ENCODE assay signal across 8 cellular contexts in the genomic region with DNA sequence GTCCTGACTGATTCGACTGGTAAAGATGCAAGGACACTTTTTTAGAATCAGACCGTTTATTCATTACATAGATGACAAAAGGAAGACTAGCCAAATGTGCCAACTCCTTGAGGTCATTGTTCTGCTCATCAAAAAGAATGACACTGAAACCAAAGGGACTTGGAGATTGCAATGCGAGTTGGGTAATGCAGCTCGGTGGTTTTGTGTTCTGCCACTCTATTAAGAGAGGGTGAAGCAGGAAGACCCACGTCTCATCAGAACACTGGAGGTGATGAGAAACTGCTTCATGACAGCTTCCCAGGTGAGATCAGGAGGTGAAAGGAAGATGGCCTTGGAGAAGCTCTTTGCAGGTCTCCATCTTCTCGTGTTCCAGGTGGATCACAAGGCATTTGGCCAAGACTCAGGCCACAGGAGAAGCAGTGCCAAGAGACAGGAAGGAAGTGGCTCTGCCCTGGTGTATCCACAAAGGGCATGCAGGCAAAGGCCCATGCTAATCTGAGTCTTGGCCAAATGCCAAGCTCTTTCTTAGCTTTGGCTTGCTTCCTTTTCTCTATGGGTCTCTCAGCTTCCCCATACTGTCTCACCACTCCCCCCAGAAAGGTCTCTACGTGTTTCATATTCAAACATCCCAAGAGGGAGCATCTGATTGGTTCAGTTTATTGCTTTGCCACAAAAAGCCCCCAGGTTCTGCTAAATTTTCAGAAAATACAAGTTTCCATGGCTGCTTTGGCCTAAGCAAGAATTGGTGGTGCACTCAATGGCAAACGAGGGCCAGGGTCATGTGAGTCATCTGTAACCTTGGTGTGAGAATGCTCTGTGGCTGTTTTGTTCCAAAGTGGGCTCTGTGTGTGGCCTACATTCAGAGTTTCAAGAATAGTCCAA. TPM values are rescaled to one million over a fixed set of nuclear protein-coding genes. Genes with fewer than 3 reads are reported as not detected.
DNase-seq lines count a peak whose midpoint lies in the region; ATAC-seq, FAIRE-seq and TF ChIP-seq lines count a peak whose summit lies in the region.

No MANE protein-coding gene starts in this region.

- peaks cover 6 to 66% (median 38%) of the 10 kb centered on the region in 4 donors for H3K4me1 Mint-ChIP-seq in CD4-positive, CD25-positive, alpha-beta regulatory T cell
- H3K4me1 Mint-ChIP-seq in IgD-negative memory B cell = peaks cover 13 to 34% (median 17%) of the 10 kb centered on the region in 3 donors
- H3K4me1 Mint-ChIP-seq in activated CD8-positive, alpha-beta T cell treated with anti-CD3 and anti-CD28 coated beads, Interleukin-2, amount 10 ng/mL, durations not matched to agents 7 days and 5 days (ENCODE audit: low read depth) = peaks cover 47% of the 10 kb centered on the region
- H3K4me1 Mint-ChIP-seq in nephron progenitor cell = peaks cover under 1% of the 10 kb centered on the region

- H3K36me3 Mint-ChIP-seq in CD4-positive, CD25-positive, alpha-beta regulatory T cell = no peaks in the 10 kb centered on the region
- H3K36me3 Mint-ChIP-seq in IgD-negative memory B cell (no peaks in the 10 kb centered on the region), nephron progenitor cell (ENCODE audit: low read depth) (no peaks in the 10 kb centered on the region)
- peaks cover 16% of the 10 kb centered on the region for H3K36me3 Mint-ChIP-seq in activated CD8-positive, alpha-beta T cell treated with anti-CD3 and anti-CD28 coated beads, Interleukin-2, amount 10 ng/mL, durations not matched to agents 7 days and 5 days (ENCODE audit: low read depth)

- peak overlapping the region; percentile 73 for H3K4me3 ChIP-seq in CD4-positive, CD25-positive, alpha-beta regulatory T cell (ENCODE audit: low read depth, low read length)
- H3K4me3 ChIP-seq in kidney (ENCODE audit: low read length in 2 of 2) = no peak overlapping the region

- no peaks in the 10 kb centered on the region for H3K27me3 Mint-ChIP-seq in CD4-positive, CD25-positive, alpha-beta regulatory T cell
- H3K27me3 Mint-ChIP-seq in IgD-negative memory B cell (no peaks in the 10 kb centered on the region), nephron progenitor cell (ENCODE audit: low read depth, poor library complexity) (peaks cover 2% of the 10 kb centered on the region)
- H3K27me3 Mint-ChIP-seq in activated CD8-positive, alpha-beta T cell treated with anti-CD3 and anti-CD28 coated beads, Interleukin-2, amount 10 ng/mL, durations not matched to agents 7 days and 5 days (ENCODE audit: low read depth) = no peaks in the 10 kb centered on the region

- H3K27me3 ChIP-seq in CD4-positive, CD25-positive, alpha-beta regulatory T cell (ENCODE audit: control insufficient read depth, insufficient read depth, low read length) = no peaks in the 10 kb centered on the region

- CTCF ChIA-PET in activated CD8-positive, alpha-beta T cell treated with anti-CD3 and anti-CD28 coated beads, Interleukin-2, amount 10 ng/mL, durations not matched to agents 7 days and 5 days (lab: Charles Lee) = interaction anchor here (1.1 to 2.9 kb wide), 5 partner anchors 17 to 370 kb away, joined by 3 to 12 read pairs (median 5); no protein-coding TSS in a partner anchor

- TF ChIP-seq CTCF in nephron progenitor cell (IDR thresholded peaks at IDR 0.05) (no peak), kidney (IDR thresholded peaks at IDR 0.05; ENCODE audit: borderline replicate concordance, extremely low read depth, insufficient read depth) (no peak)

- H3K9me3 Mint-ChIP-seq in CD4-positive, CD25-positive, alpha-beta regulatory T cell = peaks cover 0 to 2% (median 0%) of the 10 kb centered on the region in 7 donors
- peaks cover 0 to 3% (median 0%) of the 10 kb centered on the region in 3 donors for H3K9me3 Mint-ChIP-seq in IgD-negative memory B cell
- H3K9me3 Mint-ChIP-seq in activated CD8-positive, alpha-beta T cell treated with anti-CD3 and anti-CD28 coated beads, Interleukin-2, amount 10 ng/mL, durations not matched to agents 7 days and 5 days (ENCODE audit: insufficient read depth) = no peaks in the 10 kb centered on the region
- peaks cover 4% of the 10 kb centered on the region for H3K9me3 Mint-ChIP-seq in nephron progenitor cell

- H3K4me1 ChIP-seq in CD4-positive, CD25-positive, alpha-beta regulatory T cell (ENCODE audit: control insufficient read depth, insufficient read depth, low read length, poor library complexity, severe bottlenecking) = peaks cover 33% of the 10 kb centered on the region
- peaks cover 7 to 8% of the 10 kb centered on the region in 2 donors for H3K4me1 ChIP-seq in kidney (ENCODE audit: control insufficient read depth in 1 of 2, insufficient read depth in 1 of 2, low read depth in 1 of 2, low read length in 2 of 2)

- no peak overlapping the region for H3K9ac ChIP-seq in kidney (ENCODE audit: low read length in 2 of 2)

- peak; percentile 19 to 33 for ATAC-seq in CD4-positive, CD25-positive, alpha-beta regulatory T cell (ENCODE audit: low read depth in 2 of 2)
- ATAC-seq in GM19372 (IDR thresholded peaks at IDR 0.05; ENCODE audit: low read depth, unreplicated experiment) = peak; percentile 49
- ATAC-seq in activated CD8-positive, alpha-beta T cell treated with anti-CD3 and anti-CD28 coated beads, Interleukin-2, amount 10 ng/mL, durations not matched to agents 7 days and 5 days = peak; percentile 41

- POLR2A ChIA-PET in activated CD8-positive, alpha-beta T cell treated with anti-CD3 and anti-CD28 coated beads, Interleukin-2, amount 10 ng/mL, durations not matched to agents 7 days and 5 days (lab: Charles Lee) = interaction anchor here (0.8 to 2.6 kb wide), 5 partner anchors 9 to 221 kb away, joined by 3 to 24 read pairs (median 3); partner anchors contain the start of gene BACH1

- peak overlapping the region; percentile 91 to 94 (median 92) for H3K27ac Mint-ChIP-seq in CD4-positive, CD25-positive, alpha-beta regulatory T cell
- H3K27ac Mint-ChIP-seq in IgD-negative memory B cell = peak overlapping the region; percentile 74 to 92 (median 81)
- H3K27ac Mint-ChIP-seq in activated CD8-positive, alpha-beta T cell treated with anti-CD3 and anti-CD28 coated beads, Interleukin-2, amount 10 ng/mL, durations not matched to agents 7 days and 5 days = peak overlapping the region; percentile 90
- no peak overlapping the region for H3K27ac Mint-ChIP-seq in nephron progenitor cell

- H3K27ac ChIP-seq in CD4-positive, CD25-positive, alpha-beta regulatory T cell (ENCODE audit: insufficient read depth, low read length, poor library complexity, severe bottlenecking) = peak overlapping the region; percentile 78
- H3K27ac ChIP-seq in kidney (ENCODE audit: low read depth in 2 of 2, low read length in 2 of 2) = no peak overlapping the region

- intact Hi-C loops in kidney (cut with DNase I) = no loop called here

- no peaks in the 10 kb centered on the region for H3K36me3 ChIP-seq in CD4-positive, CD25-positive, alpha-beta regulatory T cell (ENCODE audit: control insufficient read depth, insufficient read depth, low read length)
- no peaks in the 10 kb centered on the region for H3K36me3 ChIP-seq in kidney (ENCODE audit: control insufficient read depth in 1 of 2, insufficient read depth in 2 of 2, low read length in 2 of 2)

- FAIRE-seq in kidney (lab: Jason Lieb, UNC) = no peak

- H3K9me3 ChIP-seq in CD4-positive, CD25-positive, alpha-beta regulatory T cell (ENCODE audit: control insufficient read depth in 2 of 2, low read length in 2 of 2) = no peaks in the 10 kb centered on the region
- H3K9me3 ChIP-seq in kidney (ENCODE audit: control insufficient read depth in 1 of 2, low read length in 2 of 2) = no peaks in the 10 kb centered on the region

- DNase-seq in CD4-positive, CD25-positive, alpha-beta regulatory T cell = peak in 2 of 3 donors; percentile 46 to 75
- peak; percentile 49 for DNase-seq in activated CD8-positive, alpha-beta T cell treated with anti-CD3 and anti-CD28 coated beads, Interleukin-2, amount 10 ng/mL, durations not matched to agents 7 days and 5 days
- DNase-seq in mucosa of gallbladder (ENCODE audit: low spot score) = peak; percentile 57
- DNase-seq in islet precursor cell = no peak
- no peak for DNase-seq in nephron progenitor cell
- no peak for DNase-seq in kidney

- H3K4me3 Mint-ChIP-seq in CD4-positive, CD25-positive, alpha-beta regulatory T cell = peak overlapping the region; percentile 57 to 97 (median 76)
- peak overlapping the region in 3 of 4 donors; percentile 2 to 78 (median 55) for H3K4me3 Mint-ChIP-seq in IgD-negative memory B cell
- H3K4me3 Mint-ChIP-seq in activated CD8-positive, alpha-beta T cell treated with anti-CD3 and anti-CD28 coated beads, Interleukin-2, amount 10 ng/mL, durations not matched to agents 7 days and 5 days = peak overlapping the region; percentile 30
- no peak overlapping the region for H3K4me3 Mint-ChIP-seq in nephron progenitor cell

RNA-seq across cellular contexts. Expression of gene CCT8, which starts 5.7 kb away (rescaled TPM):
- total RNA-seq in CD4-positive, CD25-positive, alpha-beta regulatory T cell = 94.6 TPM
- 100 to 1,000 TPM; 134 to 165 (median 143) TPM for polyA plus RNA-seq in CD4-positive, CD25-positive, alpha-beta regulatory T cell
- polyA plus RNA-seq in IgD-negative memory B cell = 141 TPM
- total RNA-seq in activated CD8-positive, alpha-beta T cell treated with anti-CD3 and anti-CD28 coated beads, Interleukin-2, amount 10 ng/mL, durations not matched to agents 7 days and 5 days = 100 to 1,000 TPM; 243 to 246 TPM
- total RNA-seq in mucosa of gallbladder = 99.3 TPM
- total RNA-seq in kidney = 101 TPM
- 119 TPM for polyA plus RNA-seq in kidney (ENCODE audit: insufficient read depth, low read depth, low replicate concordance)

RNA-seq across cellular contexts. Expression of gene MAP3K7CL, which starts 51.3 kb away (rescaled TPM):
- total RNA-seq in CD4-positive, CD25-positive, alpha-beta regulatory T cell = 24.6 TPM
- 1 to 10 TPM; 5.4 to 9.2 (median 6.2) TPM for polyA plus RNA-seq in CD4-positive, CD25-positive, alpha-beta regulatory T cell
- polyA plus RNA-seq in IgD-negative memory B cell = 68.6 TPM
- 1 to 10 TPM; 3.4 to 4.4 TPM for total RNA-seq in activated CD8-positive, alpha-beta T cell treated with anti-CD3 and anti-CD28 coated beads, Interleukin-2, amount 10 ng/mL, durations not matched to agents 7 days and 5 days
- 5.8 TPM for total RNA-seq in mucosa of gallbladder
- total RNA-seq in kidney = 12.7 TPM
- polyA plus RNA-seq in kidney (ENCODE audit: insufficient read depth, low read depth, low replicate concordance) = 5.4 TPM

RNA-seq across cellular contexts. Expression of gene USP16, which starts 54.7 kb away (rescaled TPM):
- total RNA-seq in CD4-positive, CD25-positive, alpha-beta regulatory T cell = 72.8 TPM
- 10 to 100 TPM; 22.6 to 37.6 (median 29.7) TPM for polyA plus RNA-seq in CD4-positive, CD25-positive, alpha-beta regulatory T cell
- 25.7 TPM for polyA plus RNA-seq in IgD-negative memory B cell
- total RNA-seq in activated CD8-positive, alpha-beta T cell treated with anti-CD3 and anti-CD28 coated beads, Interleukin-2, amount 10 ng/mL, durations not matched to agents 7 days and 5 days = 10 to 100 TPM; 31.8 to 33.7 TPM
- 29.1 TPM for total RNA-seq in mucosa of gallbladder
- 35.8 TPM for total RNA-seq in kidney
- 17.8 TPM for polyA plus RNA-seq in kidney (ENCODE audit: insufficient read depth, low read depth, low replicate concordance)

RNA-seq across cellular contexts. Expression of gene RWDD2B, which starts 60.0 kb away (rescaled TPM):
- total RNA-seq in CD4-positive, CD25-positive, alpha-beta regulatory T cell = 3.7 TPM
- polyA plus RNA-seq in CD4-positive, CD25-positive, alpha-beta regulatory T cell = 10 to 100 TPM in 3 of 4 donors, 1 to 10 TPM in 1; 8.1 to 13.6 (median 12.0) TPM
- 13.0 TPM for polyA plus RNA-seq in IgD-negative memory B cell
- 1 to 10 TPM; 8.3 to 8.7 TPM for total RNA-seq in activated CD8-positive, alpha-beta T cell treated with anti-CD3 and anti-CD28 coated beads, Interleukin-2, amount 10 ng/mL, durations not matched to agents 7 days and 5 days
- total RNA-seq in mucosa of gallbladder = 15.6 TPM
- 16.0 TPM for total RNA-seq in kidney
- 24.0 TPM for polyA plus RNA-seq in kidney (ENCODE audit: insufficient read depth, low read depth, low replicate concordance)

Comparison
In these comparisons a context has a peak if more than half of its experiments do, and no peak if none do; other contexts are left out.
1. DNase-seq: peak in CD4-positive, CD25-positive, alpha-beta regulatory T cell (2 of 3), activated CD8-positive, alpha-beta T cell treated with anti-CD3 and anti-CD28 coated beads, Interleukin-2, amount 10 ng/mL, durations not matched to agents 7 days and 5 days (single experiment) and mucosa of gallbladder (single experiment); none in islet precursor cell (single experiment), nephron progenitor cell (single experiment) and kidney (single experiment).
2. Peak in every context shown above with its lines, with median percentiles within 50 percentile points of each other: ATAC-seq.